14 cellular contexts compared by ENCODE assay signal in genomic region chr7:28723336-28723735, GRCh38.
"Had no signal": no experiment of that assay in that cellular context is flagged by ENCODE, and none has a peak within 500 bp of the region (broad histone marks: within the 10 kb centered on the region; RNA-seq: fewer than 3 reads in every experiment).

No MANE protein-coding gene starts in this region.

- H3K79me2 ChIP-seq: hepatocyte had no signal

- H3K4me3 ChIP-seq: hepatocyte, left lung, stomach, thyroid gland, vagina had no signal

- H3K27me3 Mint-ChIP-seq: activated naive CD4-positive, alpha-beta T cell treated with anti-CD3 and anti-CD28 coated beads, Interleukin-2, amount 10 ng/mL, durations not matched to agents 7 days and 5 days; memory B cell had no signal

- H3K4me2 ChIP-seq: hepatocyte had no signal

- H3K36me3 ChIP-seq: thyroid gland, vagina had no signal

- H3K36me3 Mint-ChIP-seq: activated naive CD4-positive, alpha-beta T cell treated with anti-CD3 and anti-CD28 coated beads, Interleukin-2, amount 10 ng/mL, durations not matched to agents 7 days and 5 days; memory B cell; natural killer cell treated with Interleukin-12 subunit alpha and Interleukin-12 subunit beta and Interleukin-15 and Interleukin-18, amount 100 ng/mL, for 72 hours had no signal

- H3K27ac Mint-ChIP-seq: activated naive CD4-positive, alpha-beta T cell treated with anti-CD3 and anti-CD28 coated beads, Interleukin-2, amount 10 ng/mL, durations not matched to agents 7 days and 5 days; activated T-helper 2 cell treated with anti-CD3 and anti-CD28 coated beads, Interferon-gamma antibody, Interleukin-2, Interleukin-4, amounts not matched to agents 10 μg/mL and 5 μg/mL and 100 μg/mL, durations not matched to agents 14 hours and 24 hours and 36 hours; memory B cell; natural killer cell treated with Interleukin-12 subunit alpha and Interleukin-12 subunit beta and Interleukin-15 and Interleukin-18, amount 100 ng/mL, for 72 hours had no signal

- H3K27ac ChIP-seq: hepatocyte, left lung, stomach, thyroid gland, vagina, VCaP had no signal

- H3K27me3 ChIP-seq: hepatocyte, left lung, stomach, thyroid gland, vagina had no signal

- ATAC-seq: esophagus mucosa; left lung; natural killer cell treated with Interleukin-12 subunit alpha and Interleukin-12 subunit beta and Interleukin-15 and Interleukin-18, amount 100 ng/mL, for 72 hours had no signal

- H2AFZ ChIP-seq: hepatocyte had no signal

- DNase-seq: activated CD4-positive, alpha-beta T cell treated with anti-CD3 and anti-CD28 coated beads, Interleukin-2, amount 50 U/mL, for 48 hours; activated naive CD4-positive, alpha-beta T cell treated with anti-CD3 and anti-CD28 coated beads, Interleukin-2, amount 10 ng/mL, durations not matched to agents 7 days and 5 days; activated T-cell treated with anti-CD3 and anti-CD28 coated beads, Interleukin-2, amount 50 U/mL, for 1 hour; left lung; stimulated activated CD4-positive, alpha-beta T cell treated with anti-CD3 and anti-CD28 coated beads, Interleukin-1b, Interleukin-23, amount 100 ng/mL, for 48 hours; stomach; thyroid gland had no signal

- H3K4me1 Mint-ChIP-seq: memory B cell had no signal

- H3K9me3 Mint-ChIP-seq: activated naive CD4-positive, alpha-beta T cell treated with anti-CD3 and anti-CD28 coated beads, Interleukin-2, amount 10 ng/mL, durations not matched to agents 7 days and 5 days; activated T-helper 2 cell treated with anti-CD3 and anti-CD28 coated beads, Interferon-gamma antibody, Interleukin-2, Interleukin-4, amounts not matched to agents 10 μg/mL and 5 μg/mL and 100 μg/mL, durations not matched to agents 14 hours and 24 hours and 36 hours; memory B cell; natural killer cell treated with Interleukin-12 subunit alpha and Interleukin-12 subunit beta and Interleukin-15 and Interleukin-18, amount 100 ng/mL, for 72 hours had no signal

- H3K4me3 Mint-ChIP-seq: activated naive CD4-positive, alpha-beta T cell treated with anti-CD3 and anti-CD28 coated beads, Interleukin-2, amount 10 ng/mL, durations not matched to agents 7 days and 5 days; memory B cell; natural killer cell treated with Interleukin-12 subunit alpha and Interleukin-12 subunit beta and Interleukin-15 and Interleukin-18, amount 100 ng/mL, for 72 hours had no signal

- H3K9me3 ChIP-seq: left lung, stomach, thyroid gland, vagina had no signal
